Comparison of ENCODE assay signal across 10 cellular contexts in genomic region chr14:68741839-68742470, GRCh38. TPM values are rescaled to one million over a fixed set of nuclear protein-coding genes. Genes with fewer than 3 reads are reported as not detected.
DNase-seq lines count a peak whose midpoint lies in the region; ATAC-seq and TF ChIP-seq lines count a peak whose summit lies in the region.
"Had no signal": no experiment of that assay in that cellular context is flagged by ENCODE, and none has a peak within 500 bp of the region (broad histone marks: within the 10 kb centered on the region; RNA-seq: fewer than 3 reads in every experiment).

No MANE protein-coding gene starts in this region.

- no peak for TF ChIP-seq POLR2A in prostate gland (IDR thresholded peaks at IDR 0.05)

- WGBS in prostate gland = 90% methylated on average over 6 of the region's 6 CpGs

- in situ Hi-C loops in GM13977 (cut with MboI; ENCODE audit: low pct_unique_long_range_greater_than_20kb, low sequenced_read_pairs, unreplicated experiment) = no loop called here

- no peaks in the 10 kb centered on the region for H3K4me1 ChIP-seq in prostate gland (replicated peaks)
- H3K4me1 ChIP-seq: suprapubic skin had no signal

- ATAC-seq in GM21526 (IDR thresholded peaks at IDR 0.05; ENCODE audit: low FRiP score, unreplicated experiment) = peak; percentile 65
- ATAC-seq in HG03520 (IDR thresholded peaks at IDR 0.05; ENCODE audit: unreplicated experiment) = peak; percentile 56
- ATAC-seq in left cardiac atrium = peak; percentile 39 to 67

- H3K36me3 ChIP-seq in prostate gland = no peaks in the 10 kb centered on the region
- H3K36me3 ChIP-seq: suprapubic skin had no signal

- no peaks in the 10 kb centered on the region for H3K27me3 ChIP-seq in prostate gland (replicated peaks; ENCODE audit: insufficient read depth)
- H3K27me3 ChIP-seq: suprapubic skin had no signal

- TF ChIP-seq CTCF in GM13977 (IDR thresholded peaks at IDR 0.05; ENCODE audit: extremely low read depth, insufficient read depth, missing control alignments) = no peak
- no peak for TF ChIP-seq CTCF in prostate gland (IDR thresholded peaks at IDR 0.05)

- no peaks in the 10 kb centered on the region for H3K9me3 ChIP-seq in prostate gland

- DNase-seq in GM13977 (ENCODE audit: low spot score) (peak; percentile 79), left cardiac atrium (no peak), prostate gland (ENCODE audit: low spot score) (no peak), NCI-H524 (lab: John Stamatoyannopoulos, UW) (no peak), NCI-H146 (lab: John Stamatoyannopoulos, UW) (no peak)
- no peak for DNase-seq in activated CD4-positive, alpha-beta T cell treated with anti-CD3 and anti-CD28 coated beads for 48 hours
- DNase-seq: activated effector memory CD4-positive, alpha-beta T cell treated with Interleukin-2 at 50 U/mL for 16 hours had no signal

- no peak overlapping the region for H3K4me3 ChIP-seq in prostate gland
- H3K4me3 ChIP-seq: suprapubic skin had no signal

- no peak overlapping the region for H3K27ac ChIP-seq in prostate gland
- H3K27ac ChIP-seq: suprapubic skin had no signal

- intact Hi-C loops in left cardiac atrium (cut with DNase I) = no loop called here
- intact Hi-C loops in prostate gland (cut with DNase I) = no loop called here

RNA-seq across cellular contexts. Expression of gene ZFP36L1, which starts 50.9 kb away (rescaled TPM):
- 100 to 1,000 TPM in 1 of 2 donors, 10 to 100 TPM in 1; 89.6 to 105 TPM for total RNA-seq in left cardiac atrium
- total RNA-seq in prostate gland = 100 to 1,000 TPM; 359 to 556 TPM
